Comparison of ENCODE assay signal across 12 cellular contexts in genomic region chr2:178114462-178114861, GRCh38. TPM values are rescaled to one million over a fixed set of nuclear protein-coding genes. Genes with fewer than 3 reads are reported as not detected.
DNase-seq lines count a peak whose midpoint lies in the region; ATAC-seq and TF ChIP-seq lines count a peak whose summit lies in the region.
"Had no signal": no experiment of that assay in that cellular context is flagged by ENCODE, and none has a peak within 500 bp of the region (broad histone marks: within the 10 kb centered on the region; RNA-seq: fewer than 3 reads in every experiment).

No MANE protein-coding gene starts in this region.

- ATAC-seq in GM19438 (IDR thresholded peaks at IDR 0.05; ENCODE audit: low read depth, unreplicated experiment): peak; percentile 30
- ATAC-seq in HG03039 (IDR thresholded peaks at IDR 0.05; ENCODE audit: unreplicated experiment): peak; percentile 41
- ATAC-seq: esophagus mucosa, left ventricle myocardium superior had no signal

- POLR2A ChIA-PET in activated CD4-positive, alpha-beta memory T cell treated with anti-CD3 and anti-CD28 coated beads, Interleukin-2, amount 10 ng/mL, durations not matched to agents 7 days and 5 days (lab: Charles Lee): interaction anchor here (0.8 to 3.9 kb wide), 3 partner anchors 299 to 337 kb away, joined by 3 to 23 read pairs (median 4); partner anchors contain the start of genes PJVK and PRKRA

- no peaks in the 10 kb centered on the region for H3K27me3 Mint-ChIP-seq in activated CD4-positive, alpha-beta memory T cell treated with anti-CD3 and anti-CD28 coated beads, Interleukin-2, amount 10 ng/mL, durations not matched to agents 7 days and 5 days

- H3K27ac Mint-ChIP-seq in activated CD4-positive, alpha-beta memory T cell treated with anti-CD3 and anti-CD28 coated beads, Interleukin-2, amount 10 ng/mL, durations not matched to agents 7 days and 5 days: peak overlapping the region; percentile 82

- H3K4me3 ChIP-seq in GM12865 (ENCODE audit: low read depth, low read length): peak overlapping the region; percentile 89
- H3K4me3 ChIP-seq: SK-N-MC had no signal

- CTCF ChIA-PET in activated CD4-positive, alpha-beta memory T cell treated with anti-CD3 and anti-CD28 coated beads, Interleukin-2, amount 10 ng/mL, durations not matched to agents 7 days and 5 days (lab: Charles Lee): interaction anchor here (0.8 to 4.6 kb wide), 4 partner anchors 9 to 300 kb away, joined by 3 to 49 read pairs (median 4); no protein-coding TSS in a partner anchor

- DNase-seq in GM12865 (ENCODE audit: low read depth) (peak; percentile 41), DMS153 treated with DMSO at 0.1 percent for 48 hours (lab: John Stamatoyannopoulos, UW; ENCODE audit: unreplicated experiment) (no peak), OCI-M2 (lab: John Stamatoyannopoulos, UW; ENCODE audit: unreplicated experiment) (no peak), kidney glomerular epithelial cell (lab: John Stamatoyannopoulos, UW) (no peak), NCI-H1417 treated with DMSO at 0.1 percent for 48 hours (lab: John Stamatoyannopoulos, UW) (no peak)
- DNase-seq in activated CD4-positive, alpha-beta memory T cell treated with anti-CD3 and anti-CD28 coated beads, Interleukin-2, amount 10 ng/mL, durations not matched to agents 7 days and 5 days: no peak
- DNase-seq: left ventricle myocardium superior, NCI-H1417 had no signal

- H3K4me1 Mint-ChIP-seq in activated CD4-positive, alpha-beta memory T cell treated with anti-CD3 and anti-CD28 coated beads, Interleukin-2, amount 10 ng/mL, durations not matched to agents 7 days and 5 days: peaks cover 26% of the 10 kb centered on the region

- peaks cover 24% of the 10 kb centered on the region for H3K36me3 Mint-ChIP-seq in activated CD4-positive, alpha-beta memory T cell treated with anti-CD3 and anti-CD28 coated beads, Interleukin-2, amount 10 ng/mL, durations not matched to agents 7 days and 5 days (ENCODE audit: low read depth)

- H3K4me3 Mint-ChIP-seq in activated CD4-positive, alpha-beta memory T cell treated with anti-CD3 and anti-CD28 coated beads, Interleukin-2, amount 10 ng/mL, durations not matched to agents 7 days and 5 days: peak overlapping the region; percentile 80

- TF ChIP-seq CTCF in GM12865 (IDR thresholded peaks at IDR 0.05; ENCODE audit: insufficient read depth, low read depth, low read length, missing control alignments): no peak

- H3K9me3 Mint-ChIP-seq in activated CD4-positive, alpha-beta memory T cell treated with anti-CD3 and anti-CD28 coated beads, Interleukin-2, amount 10 ng/mL, durations not matched to agents 7 days and 5 days: no peaks in the 10 kb centered on the region

RNA-seq across cellular contexts. Expression of gene RBM45, which starts 2.2 kb away (rescaled TPM):
- 10 to 100 TPM; 15.3 to 17.8 TPM for total RNA-seq in activated CD4-positive, alpha-beta memory T cell treated with anti-CD3 and anti-CD28 coated beads, Interleukin-2, amount 10 ng/mL, durations not matched to agents 7 days and 5 days

RNA-seq across cellular contexts. Expression of gene PDE11A, which starts 41.9 kb away (rescaled TPM):
- not detected for total RNA-seq in activated CD4-positive, alpha-beta memory T cell treated with anti-CD3 and anti-CD28 coated beads, Interleukin-2, amount 10 ng/mL, durations not matched to agents 7 days and 5 days
- total RNA-seq: esophagus mucosa had no signal
